13 cellular contexts compared by ENCODE assay signal in the genomic region with DNA sequence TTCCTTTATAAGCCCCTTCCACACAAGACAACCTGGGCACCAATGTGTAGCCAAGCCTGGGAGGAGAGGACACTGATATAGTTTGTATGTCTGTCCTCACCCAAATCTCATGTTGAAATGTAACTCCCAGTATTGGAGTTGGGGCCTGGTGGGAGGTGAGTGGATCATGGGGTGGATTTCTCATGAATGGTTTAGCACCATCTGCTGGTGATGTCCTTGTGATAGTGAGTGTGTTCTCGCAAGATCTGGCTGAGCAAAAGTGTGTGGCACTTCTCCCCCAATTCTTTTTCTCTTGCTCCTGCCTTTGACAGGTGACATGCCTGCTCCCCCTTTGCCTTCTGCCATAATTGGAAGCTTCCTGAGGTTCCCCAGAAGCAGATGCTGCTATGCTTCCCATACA.
A peak's percentile ranks its signal among the peaks of the same experiment; 100 is the strongest.
DNase-seq lines count a peak whose midpoint lies in the region; ATAC-seq, FAIRE-seq and TF ChIP-seq lines count a peak whose summit lies in the region.
"Had no signal": no experiment of that assay in that cellular context is flagged by ENCODE, and none has a peak within 500 bp of the region (broad histone marks: within the 10 kb centered on the region; RNA-seq: fewer than 3 reads in every experiment).

No MANE protein-coding gene starts in this region.

- peaks cover 3% of the 10 kb centered on the region for H3K27me3 Mint-ChIP-seq in neural progenitor cell (ENCODE audit: insufficient read depth, low read depth)
- peaks cover 17% of the 10 kb centered on the region for H3K27me3 Mint-ChIP-seq in activated T-helper 17 cell treated with anti-CD3 and anti-CD28 coated beads, Interleukin-2, amount 50 U/mL, for 72 hours

- no peaks in the 10 kb centered on the region for H3K79me2 ChIP-seq in MM.1S (ENCODE audit: low read length)
- H3K79me2 ChIP-seq in neural progenitor cell (ENCODE audit: low read depth) = no peaks in the 10 kb centered on the region

- H3K27ac Mint-ChIP-seq in neural progenitor cell = no peak overlapping the region
- H3K27ac Mint-ChIP-seq in activated T-helper 17 cell treated with anti-CD3 and anti-CD28 coated beads, Interleukin-2, amount 50 U/mL, for 72 hours = no peak overlapping the region
- H3K27ac Mint-ChIP-seq: stimulated activated naive CD8-positive, alpha-beta T cell treated with anti-CD3 and anti-CD28 coated beads, Interleukin-15, Interleukin-2, amounts not matched to agents 100 ng/mL and 50 ng/mL, for 24 hours had no signal

- no peaks in the 10 kb centered on the region for H4K20me1 ChIP-seq in MM.1S (ENCODE audit: insufficient read depth, low read length)
- H4K20me1 ChIP-seq in neural progenitor cell (ENCODE audit: low read depth) = no peaks in the 10 kb centered on the region

- FAIRE-seq in bronchial epithelial cell (lab: Jason Lieb, UNC) = peak; percentile 32

- H2AFZ ChIP-seq in MM.1S (ENCODE audit: low read length) (no peak overlapping the region), neural progenitor cell (replicated peaks) (no peak overlapping the region)

- H3K9me2 ChIP-seq in MM.1S (replicated peaks; ENCODE audit: insufficient read depth, low read length) = no peaks in the 10 kb centered on the region

- H3K4me1 ChIP-seq in MM.1S (ENCODE audit: low read length) = no peaks in the 10 kb centered on the region
- no peaks in the 10 kb centered on the region for H3K4me1 ChIP-seq in neural progenitor cell

- no peak for ATAC-seq in activated T-helper 17 cell treated with anti-CD3 and anti-CD28 coated beads, Interleukin-2, amount 50 U/mL, for 72 hours (replicated peaks)
- no peak for ATAC-seq in GM19467 (IDR thresholded peaks at IDR 0.05; ENCODE audit: unreplicated experiment)
- ATAC-seq: left cardiac atrium had no signal

- H3K36me3 ChIP-seq in MM.1S (replicated peaks; ENCODE audit: insufficient read depth, low read length) = no peaks in the 10 kb centered on the region
- no peaks in the 10 kb centered on the region for H3K36me3 ChIP-seq in bronchial epithelial cell (ENCODE audit: control insufficient read depth, insufficient read depth, low read length)
- H3K36me3 ChIP-seq in neural progenitor cell = no peaks in the 10 kb centered on the region
- H3K36me3 ChIP-seq: ovary had no signal

- TF ChIP-seq CTCF in MM.1S (IDR thresholded peaks at IDR 0.05; ENCODE audit: low read length) (peak; percentile 18), bronchial epithelial cell (IDR thresholded peaks at IDR 0.05; ENCODE audit: insufficient read depth, low read length, severe bottlenecking) (peak; percentile 17), neural progenitor cell (IDR thresholded peaks at IDR 0.05) (peak; percentile 17)

- H3K27me3 ChIP-seq in MM.1S (replicated peaks; ENCODE audit: insufficient read depth, low read length) = no peaks in the 10 kb centered on the region
- peaks cover 1% of the 10 kb centered on the region for H3K27me3 ChIP-seq in bronchial epithelial cell (ENCODE audit: control insufficient read depth, insufficient read depth, low read length)
- H3K27me3 ChIP-seq in neural progenitor cell = no peaks in the 10 kb centered on the region
- H3K27me3 ChIP-seq: ovary had no signal

- DNase-seq in NCI-H510A (lab: John Stamatoyannopoulos, UW) = peak; percentile 1
- no peak for DNase-seq in NCI-H510A treated with DMSO at 0.1 percent for 48 hours (lab: John Stamatoyannopoulos, UW)
- no peak for DNase-seq in MM.1S
- peak; percentile 15 for DNase-seq in bronchial epithelial cell (ENCODE audit: low read depth)
- peak; percentile 6 for DNase-seq in neural progenitor cell (ENCODE audit: low spot score)
- no peak for DNase-seq in DMS79 treated with DMSO at 0.1 percent for 48 hours (lab: John Stamatoyannopoulos, UW)
- DNase-seq: activated T-cell treated with anti-CD3 and anti-CD28 coated beads, Interleukin-2, amount 50 U/mL, for 1 hour; left cardiac atrium; NCI-H1436 treated with DMSO at 0.1 percent for 48 hours; ovary had no signal

- no peaks in the 10 kb centered on the region for H3K9me3 Mint-ChIP-seq in neural progenitor cell
- no peaks in the 10 kb centered on the region for H3K9me3 Mint-ChIP-seq in activated T-helper 17 cell treated with anti-CD3 and anti-CD28 coated beads, Interleukin-2, amount 50 U/mL, for 72 hours
- H3K9me3 Mint-ChIP-seq: stimulated activated naive CD8-positive, alpha-beta T cell treated with anti-CD3 and anti-CD28 coated beads, Interleukin-15, Interleukin-2, amounts not matched to agents 100 ng/mL and 50 ng/mL, for 24 hours had no signal

- H3K4me3 ChIP-seq in MM.1S (ENCODE audit: low read length) = no peak overlapping the region
- H3K4me3 ChIP-seq in bronchial epithelial cell (ENCODE audit: low read depth, low read length) = no peak overlapping the region
- H3K4me3 ChIP-seq in neural progenitor cell = no peak overlapping the region
- H3K4me3 ChIP-seq: ovary had no signal

- no peaks in the 10 kb centered on the region for H3K36me3 Mint-ChIP-seq in neural progenitor cell
- H3K36me3 Mint-ChIP-seq in activated T-helper 17 cell treated with anti-CD3 and anti-CD28 coated beads, Interleukin-2, amount 50 U/mL, for 72 hours (ENCODE audit: low read depth) = no peaks in the 10 kb centered on the region

- no peaks in the 10 kb centered on the region for H3K4me1 Mint-ChIP-seq in neural progenitor cell
- H3K4me1 Mint-ChIP-seq in activated T-helper 17 cell treated with anti-CD3 and anti-CD28 coated beads, Interleukin-2, amount 50 U/mL, for 72 hours = no peaks in the 10 kb centered on the region

- no peak overlapping the region for H3K4me3 Mint-ChIP-seq in neural progenitor cell
- no peak overlapping the region for H3K4me3 Mint-ChIP-seq in activated T-helper 17 cell treated with anti-CD3 and anti-CD28 coated beads, Interleukin-2, amount 50 U/mL, for 72 hours
- H3K4me3 Mint-ChIP-seq: stimulated activated naive CD8-positive, alpha-beta T cell treated with anti-CD3 and anti-CD28 coated beads, Interleukin-15, Interleukin-2, amounts not matched to agents 100 ng/mL and 50 ng/mL, for 24 hours had no signal

- no peak overlapping the region for H3K4me2 ChIP-seq in MM.1S (ENCODE audit: low read depth, low read length)
- H3K4me2 ChIP-seq in neural progenitor cell = no peak overlapping the region

- H3K27ac ChIP-seq in MM.1S (ENCODE audit: low read length) (no peak overlapping the region), neural progenitor cell (no peak overlapping the region)
- H3K27ac ChIP-seq: ovary had no signal

- no peak overlapping the region for H3K9ac ChIP-seq in MM.1S (ENCODE audit: low read length)
- H3K9ac ChIP-seq in neural progenitor cell = no peak overlapping the region

- H3F3A ChIP-seq in MM.1S (ENCODE audit: insufficient read depth, low read length) (no peaks in the 10 kb centered on the region), neural progenitor cell (ENCODE audit: low read depth) (no peaks in the 10 kb centered on the region)

- H3K9me3 ChIP-seq in MM.1S (replicated peaks; ENCODE audit: insufficient read depth, low read length) (no peaks in the 10 kb centered on the region), neural progenitor cell (ENCODE audit: low read depth) (no peaks in the 10 kb centered on the region)
- H3K9me3 ChIP-seq: ovary had no signal

Comparison
In these comparisons a context has a peak if more than half of its experiments do, and no peak if none do; other contexts are left out.
1. DNase-seq: peak in NCI-H510A (single experiment), bronchial epithelial cell (single experiment) and neural progenitor cell (single experiment); none in NCI-H510A treated with DMSO at 0.1 percent for 48 hours (single experiment), MM.1S (single experiment) and DMS79 treated with DMSO at 0.1 percent for 48 hours (single experiment).
2. Peak in every context shown above with its lines, with median percentiles within 50 percentile points of each other: CTCF ChIP-seq.